Comparison of ENCODE assay signal across 9 cellular contexts in the genomic region with DNA sequence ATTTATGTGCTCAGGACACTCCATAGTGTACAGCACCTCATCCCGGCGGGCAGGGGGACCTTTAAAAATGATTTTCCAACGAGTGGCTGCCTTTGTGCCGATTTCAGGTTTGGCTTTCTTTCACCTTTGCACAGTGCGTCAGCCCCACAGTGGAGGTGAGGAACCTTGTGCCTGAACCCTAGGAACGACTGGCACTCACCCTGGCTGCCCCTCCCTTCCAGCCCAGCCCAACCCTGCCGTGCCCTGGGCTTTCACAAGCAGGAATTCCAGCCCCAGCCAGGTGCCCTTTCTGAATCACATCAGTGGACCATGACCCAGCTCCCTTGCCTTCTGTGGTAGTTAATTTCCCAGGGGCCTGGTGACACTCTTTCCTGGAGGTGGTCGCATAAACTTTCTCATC. TPM values are rescaled to one million over a fixed set of nuclear protein-coding genes. Genes with fewer than 3 reads are reported as not detected.
A peak's percentile ranks its signal among the peaks of the same experiment; 100 is the strongest.
DNase-seq lines count a peak whose midpoint lies in the region; ATAC-seq and TF ChIP-seq lines count a peak whose summit lies in the region.
"Had no signal": no experiment of that assay in that cellular context is flagged by ENCODE, and none has a peak within 500 bp of the region (broad histone marks: within the 10 kb centered on the region; RNA-seq: fewer than 3 reads in every experiment).

No MANE protein-coding gene starts in this region.

- H3K27ac ChIP-seq in naive thymus-derived CD4-positive, alpha-beta T cell (ENCODE audit: low read depth, low read length), result no peak overlapping the region

- H3K9me3 ChIP-seq in endocrine pancreas (ENCODE audit: control insufficient read depth, low read length), result no peaks in the 10 kb centered on the region
- H3K9me3 ChIP-seq in naive thymus-derived CD4-positive, alpha-beta T cell (ENCODE audit: control insufficient read depth in 2 of 3, low read length in 3 of 3), result no peaks in the 10 kb centered on the region
- no peaks in the 10 kb centered on the region for H3K9me3 ChIP-seq in BE2C
- H3K9me3 ChIP-seq: esophagus muscularis mucosa had no signal

- H3K4me3 ChIP-seq in endocrine pancreas (ENCODE audit: control insufficient read depth, insufficient read depth, low read length) (peak overlapping the region; percentile 26), BE2C (ENCODE audit: low read depth, low read length) (no peak overlapping the region; the same call in 1 of the 2 replicates)
- H3K4me3 ChIP-seq in naive thymus-derived CD4-positive, alpha-beta T cell (ENCODE audit: low read length), result no peak overlapping the region

- POLR2A ChIA-PET in naive thymus-derived CD4-positive, alpha-beta T cell (lab: Charles Lee), result no interaction called here

- H3K4me3 Mint-ChIP-seq in CD14-positive monocyte, result peak overlapping the region; percentile 90 to 92
- peak overlapping the region; percentile 74 to 96 (median 87) for H3K4me3 Mint-ChIP-seq in naive thymus-derived CD4-positive, alpha-beta T cell

- H3K27me3 Mint-ChIP-seq in CD14-positive monocyte (ENCODE audit: low read depth in 3 of 3), result peaks cover 0 to 13% (median 0%) of the 10 kb centered on the region in 3 donors
- H3K27me3 Mint-ChIP-seq in naive thymus-derived CD4-positive, alpha-beta T cell, result no peaks in the 10 kb centered on the region

- CTCF ChIA-PET in naive thymus-derived CD4-positive, alpha-beta T cell (lab: Charles Lee), result no interaction called here

- no peak overlapping the region for H3K9ac ChIP-seq in endocrine pancreas (ENCODE audit: control insufficient read depth, insufficient read depth, low read length)

- ATAC-seq in naive thymus-derived CD4-positive, alpha-beta T cell, result no peak
- no peak for ATAC-seq in HG02623 (IDR thresholded peaks at IDR 0.05; ENCODE audit: unreplicated experiment)

- H3K27me3 ChIP-seq in endocrine pancreas (ENCODE audit: control insufficient read depth, insufficient read depth, low read length) (no peaks in the 10 kb centered on the region), BE2C (no peaks in the 10 kb centered on the region)
- no peaks in the 10 kb centered on the region for H3K27me3 ChIP-seq in naive thymus-derived CD4-positive, alpha-beta T cell (ENCODE audit: control insufficient read depth in 2 of 2, insufficient read depth in 2 of 2, low read length in 2 of 2)
- H3K27me3 ChIP-seq: esophagus muscularis mucosa had no signal

- H3K36me3 Mint-ChIP-seq in CD14-positive monocyte, result peaks cover 6 to 8% of the 10 kb centered on the region in 2 donors
- H3K36me3 Mint-ChIP-seq in naive thymus-derived CD4-positive, alpha-beta T cell, result peaks cover 0 to 11% (median 0%) of the 10 kb centered on the region in 5 donors

- H3K36me3 ChIP-seq in endocrine pancreas (ENCODE audit: control insufficient read depth, insufficient read depth, low read length), result no peaks in the 10 kb centered on the region
- no peaks in the 10 kb centered on the region for H3K36me3 ChIP-seq in naive thymus-derived CD4-positive, alpha-beta T cell (ENCODE audit: control insufficient read depth in 2 of 3, insufficient read depth in 3 of 3, low read length in 3 of 3)
- no peaks in the 10 kb centered on the region for H3K36me3 ChIP-seq in BE2C
- H3K36me3 ChIP-seq: esophagus muscularis mucosa had no signal

- peaks cover 59% of the 10 kb centered on the region for H3K4me1 Mint-ChIP-seq in CD14-positive monocyte
- H3K4me1 Mint-ChIP-seq in naive thymus-derived CD4-positive, alpha-beta T cell, result peaks cover 16 to 50% (median 37%) of the 10 kb centered on the region in 7 donors

- peak overlapping the region in 3 of 7 donors; percentile 11 to 75 (median 22) for H3K27ac Mint-ChIP-seq in CD14-positive monocyte
- H3K27ac Mint-ChIP-seq in naive thymus-derived CD4-positive, alpha-beta T cell, result peak overlapping the region in 5 of 9 donors; percentile 19 to 85 (median 46)

- no peak for TF ChIP-seq CTCF in CD14-positive monocyte (IDR thresholded peaks at IDR 0.05)
- no peak for TF ChIP-seq CTCF in BE2C (IDR thresholded peaks at IDR 0.05; ENCODE audit: low read depth, low read length)

- no peak for DNase-seq in CD14-positive monocyte (ENCODE audit: low spot score)
- DNase-seq in LoVo (ENCODE audit: low spot score), result peak; percentile 59
- DNase-seq in naive thymus-derived CD4-positive, alpha-beta T cell, result no peak
- DNase-seq in BE2C, result no peak
- no peak for DNase-seq in HPDE6-E6E7 (ENCODE audit: extremely low spot score)
- no peak for DNase-seq in NCI-H2227 (lab: John Stamatoyannopoulos, UW; ENCODE audit: unreplicated experiment)

- intact Hi-C loops in CD14-positive monocyte (cut with micrococcal nuclease), result loop anchor here in 1 of 2 donors (10.0 kb wide), 1 partner anchor 81 kb away; no protein-coding TSS in a partner anchor
- intact Hi-C loops in naive thymus-derived CD4-positive, alpha-beta T cell (cut with micrococcal nuclease), result loop anchor here (10.0 kb wide), 3 partner anchors 311 to 1681 kb away; a partner anchor contains a TSS

- H3K9me3 Mint-ChIP-seq in CD14-positive monocyte, result peaks cover 0 to 13% (median 6%) of the 10 kb centered on the region in 7 donors
- peaks cover 0 to 1% (median 0%) of the 10 kb centered on the region in 11 donors for H3K9me3 Mint-ChIP-seq in naive thymus-derived CD4-positive, alpha-beta T cell

- H3K4me1 ChIP-seq in endocrine pancreas (ENCODE audit: control insufficient read depth, insufficient read depth, low read length) (peaks cover 9% of the 10 kb centered on the region), BE2C (peaks cover 6% of the 10 kb centered on the region; the same call in 1 of the 2 replicates)
- no peaks in the 10 kb centered on the region for H3K4me1 ChIP-seq in naive thymus-derived CD4-positive, alpha-beta T cell (ENCODE audit: control insufficient read depth in 2 of 2, insufficient read depth in 2 of 2, low read length in 2 of 2)

RNA-seq across cellular contexts. Expression of a gene that starts 1.3 kb away (rescaled TPM):
- polyA plus RNA-seq in CD14-positive monocyte, result 1 to 10 TPM; 5.3 to 7.3 TPM
- 10 to 100 TPM; 16.3 to 30.1 (median 17.9) TPM for total RNA-seq in naive thymus-derived CD4-positive, alpha-beta T cell
- 1 to 10 TPM in 1 of 2 donors, under 1 TPM in 1; 0.92 to 2.1 TPM for polyA plus RNA-seq in naive thymus-derived CD4-positive, alpha-beta T cell
- polyA plus RNA-seq in BE2C (2012; ENCODE audit: insufficient read depth, insufficient read length, low read depth), result 8.9 TPM
